1 cellular context compared by ENCODE assay signal in genomic region chr11:117009905-117010605, GRCh38.
TF ChIP-seq lines count a peak whose summit lies in the region.

No MANE protein-coding gene starts in this region.

TF ChIP-seq in H1, 55 proteins besides CTCF, POLR2A, EP300 and RAD21 (continued from another document):
- no peak for TF ChIP-seq CEBPB (IDR thresholded peaks at IDR 0.05; ENCODE audit: low read depth, low read length)
- peak; percentile 55; the same call in 1 of the 2 replicates for TF ChIP-seq USF2 (IDR thresholded peaks at IDR 0.05; ENCODE audit: low read length)
- TF ChIP-seq GABPA (IDR thresholded peaks at IDR 0.05; ENCODE audit: borderline replicate concordance, insufficient read depth, low read length), result no peak
- no peak for TF ChIP-seq SUZ12 (IDR thresholded peaks at IDR 0.05; ENCODE audit: low read length)
- no peak for TF ChIP-seq CBX8 (IDR thresholded peaks at IDR 0.05; ENCODE audit: borderline replicate concordance, low read depth, low read length)
- no peak for TF ChIP-seq SP1 (IDR thresholded peaks at IDR 0.05; ENCODE audit: low read depth, low read length)
